In the genomic region with DNA sequence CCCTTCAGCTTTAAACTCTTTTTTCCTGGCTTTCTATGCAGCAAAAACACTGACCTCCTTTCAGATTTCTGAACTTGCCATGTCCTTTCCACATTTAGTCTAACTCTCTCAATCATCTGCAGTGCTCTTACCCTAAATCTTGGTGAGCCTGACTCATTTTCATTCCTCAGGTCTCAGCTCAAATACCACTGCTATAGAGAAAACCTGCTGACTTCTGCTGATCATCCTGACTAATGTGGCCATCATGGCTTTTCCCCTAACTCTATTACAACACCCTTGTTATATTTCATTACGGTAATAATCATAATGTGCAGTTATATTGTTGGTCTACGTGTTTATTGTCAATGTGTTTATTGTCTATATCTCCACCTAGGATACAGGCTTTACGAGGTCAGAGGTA, we compare ENCODE assay signal across 24 cellular contexts.
"Had no signal": no experiment of that assay in that cellular context is flagged by ENCODE, and none has a peak within 500 bp of the region (broad histone marks: within the 10 kb centered on the region; RNA-seq: fewer than 3 reads in every experiment).

No MANE protein-coding gene starts in this region.

- ATAC-seq: left ventricle myocardium superior, pancreas, psoas muscle had no signal

- H3K36me3 ChIP-seq: adrenal gland, cardiac muscle cell, neutrophil, pancreas, right atrium auricular region, thyroid gland had no signal

- H3K36me3 Mint-ChIP-seq: activated naive CD8-positive, alpha-beta T cell had no signal

- DNase-seq: activated CD4-positive, alpha-beta T cell treated with anti-CD3 and anti-CD28 coated beads, Interleukin-2, amount 50 U/mL, for 4 hours; activated naive CD4-positive, alpha-beta T cell; activated T-cell treated with anti-CD3 and anti-CD28 coated beads, Interleukin-2, amount 50 U/mL, for 1 hour; adrenal gland; effector CD4-positive, alpha-beta T cell; erythroblast; foreskin melanocyte; hippocampal formation; left ventricle myocardium superior; pancreas; psoas muscle; SK-N-SH; stimulated activated CD4-positive, alpha-beta T cell treated with anti-CD3 and anti-CD28 coated beads, Interleukin-4, amount 100 ng/mL, for 24 hours; substantia nigra; thyroid gland had no signal

- H3K9me3 ChIP-seq: adrenal gland, neutrophil, pancreas, psoas muscle, right atrium auricular region, SK-N-SH, thyroid gland had no signal

- H3K27ac ChIP-seq: adrenal gland, cardiac muscle cell, neutrophil, pancreas, psoas muscle, right atrium auricular region, thyroid gland had no signal

- H3K4me3 Mint-ChIP-seq: activated naive CD8-positive, alpha-beta T cell; dendritic cell treated with granulocyte-macrophage colony-stimulating factor and Interleukin-4, amounts not matched to agents 40 ng/mL and 50 ng/mL, for 4 days; nephron; stimulated activated naive CD8-positive, alpha-beta T cell treated with anti-CD3 and anti-CD28 coated beads, Interleukin-15, Interleukin-2, amounts not matched to agents 100 ng/mL and 50 ng/mL, for 24 hours had no signal

- H3K4me1 ChIP-seq: adrenal gland, pancreas, psoas muscle, right atrium auricular region, thyroid gland had no signal

- H3K4me3 ChIP-seq: adrenal gland, cardiac muscle cell, pancreas, psoas muscle, right atrium auricular region, thyroid gland had no signal

- H3K9me3 Mint-ChIP-seq: activated T-helper 2 cell treated with anti-CD3 and anti-CD28 coated beads, Interferon-gamma antibody, Interleukin-2, Interleukin-4, amounts not matched to agents 10 μg/mL and 5 μg/mL and 100 μg/mL, durations not matched to agents 14 hours and 24 hours and 36 hours; dendritic cell treated with granulocyte-macrophage colony-stimulating factor and Interleukin-4, amounts not matched to agents 40 ng/mL and 50 ng/mL, for 4 days; nephron had no signal

- H3K27me3 ChIP-seq: adrenal gland, neutrophil, pancreas, right atrium auricular region, thyroid gland had no signal

- H3K4me2 ChIP-seq: SK-N-SH had no signal

- H3K9ac ChIP-seq: SK-N-SH had no signal

- H3K27me3 Mint-ChIP-seq: activated naive CD8-positive, alpha-beta T cell; dendritic cell treated with granulocyte-macrophage colony-stimulating factor and Interleukin-4, amounts not matched to agents 40 ng/mL and 50 ng/mL, for 4 days; stimulated activated naive CD8-positive, alpha-beta T cell treated with anti-CD3 and anti-CD28 coated beads, Interleukin-15, Interleukin-2, amounts not matched to agents 100 ng/mL and 50 ng/mL, for 24 hours had no signal

- H3K4me1 Mint-ChIP-seq: nephron had no signal

- FAIRE-seq: endometrium, pancreas had no signal

- H3K27ac Mint-ChIP-seq: activated naive CD8-positive, alpha-beta T cell; activated T-helper 2 cell treated with anti-CD3 and anti-CD28 coated beads, Interferon-gamma antibody, Interleukin-2, Interleukin-4, amounts not matched to agents 10 μg/mL and 5 μg/mL and 100 μg/mL, durations not matched to agents 14 hours and 24 hours and 36 hours; dendritic cell treated with granulocyte-macrophage colony-stimulating factor and Interleukin-4, amounts not matched to agents 40 ng/mL and 50 ng/mL, for 4 days; nephron; stimulated activated naive CD8-positive, alpha-beta T cell treated with anti-CD3 and anti-CD28 coated beads, Interleukin-15, Interleukin-2, amounts not matched to agents 100 ng/mL and 50 ng/mL, for 24 hours had no signal
